Comparison of ENCODE assay signal across 6 cellular contexts in the genomic region with DNA sequence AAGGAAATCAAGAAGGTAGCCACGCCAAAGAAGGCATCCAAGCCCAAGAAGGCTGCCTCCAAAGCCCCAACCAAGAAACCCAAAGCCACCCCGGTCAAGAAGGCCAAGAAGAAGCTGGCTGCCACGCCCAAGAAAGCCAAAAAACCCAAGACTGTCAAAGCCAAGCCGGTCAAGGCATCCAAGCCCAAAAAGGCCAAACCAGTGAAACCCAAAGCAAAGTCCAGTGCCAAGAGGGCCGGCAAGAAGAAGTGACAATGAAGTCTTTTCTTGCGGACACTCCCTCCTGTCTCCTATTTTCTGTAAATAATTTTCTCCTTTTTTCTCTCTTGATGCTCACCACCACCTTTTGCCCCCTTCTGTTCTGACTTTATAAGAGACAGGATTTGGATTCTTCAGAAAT. TPM values are rescaled to one million over a fixed set of nuclear protein-coding genes. Genes with fewer than 3 reads are reported as not detected.
DNase-seq lines count a peak whose midpoint lies in the region; ATAC-seq and TF ChIP-seq lines count a peak whose summit lies in the region.

No MANE protein-coding gene starts in this region.

- no peak overlapping the region for H3K27ac ChIP-seq in neuronal stem cell (replicated peaks; ENCODE audit: low read length)

- H3K9me3 ChIP-seq in neuronal stem cell (replicated peaks in 1 of 2; ENCODE audit: control insufficient read depth in 2 of 2, insufficient read depth in 1 of 2, low read depth in 1 of 2, low read length in 2 of 2), result no peaks in the 10 kb centered on the region

- H3K9me3 Mint-ChIP-seq in central memory CD8-positive, alpha-beta T cell, result no peaks in the 10 kb centered on the region

- peak overlapping the region; percentile 44 for H3K18ac ChIP-seq in neuronal stem cell (ENCODE audit: low read length)

- H2AK5ac ChIP-seq in neuronal stem cell (ENCODE audit: low read depth, low read length), result peak overlapping the region; percentile 95

- H3K27me3 ChIP-seq in neuronal stem cell (ENCODE audit: control insufficient read depth in 3 of 3, insufficient read depth in 3 of 3, low read depth in 1 of 3, low read length in 3 of 3), result peaks cover 2 to 28% (median 18%) of the 10 kb centered on the region in 3 experiments

- no peak overlapping the region for H3K4ac ChIP-seq in neuronal stem cell (ENCODE audit: low read length)

- peaks cover 5% of the 10 kb centered on the region for H3K36me3 Mint-ChIP-seq in central memory CD8-positive, alpha-beta T cell (ENCODE audit: insufficient read depth)

- peak overlapping the region; percentile 99 for H3K23ac ChIP-seq in neuronal stem cell (ENCODE audit: low read depth, low read length, poor library complexity)

- no peak for ATAC-seq in central memory CD8-positive, alpha-beta T cell (replicated peaks; ENCODE audit: extremely low read depth, poor library complexity, severe bottlenecking)
- no peak for ATAC-seq in GM21367 (IDR thresholded peaks at IDR 0.05; ENCODE audit: unreplicated experiment)
- no peak for ATAC-seq in activated CD4-positive, CD25-positive, alpha-beta regulatory T cell treated with anti-CD3 and anti-CD28 coated beads, Interleukin-2, amount 50 U/mL, for 24 hours

- H2BK12ac ChIP-seq in neuronal stem cell (ENCODE audit: low read length), result peak overlapping the region; percentile 92

- peaks cover 64% of the 10 kb centered on the region for H3K27me3 Mint-ChIP-seq in central memory CD8-positive, alpha-beta T cell

- H4K8ac ChIP-seq in neuronal stem cell (ENCODE audit: low read depth, low read length), result no peak overlapping the region

- H3K27ac Mint-ChIP-seq in central memory CD8-positive, alpha-beta T cell (ENCODE audit: low read depth), result no peak overlapping the region

- peak overlapping the region; percentile 80 for H3K9ac ChIP-seq in neuronal stem cell (ENCODE audit: low read depth, low read length, poor library complexity)

- DNase-seq in HFF-Myc (ENCODE audit: extremely low read depth, low read depth), result no peak
- no peak for DNase-seq in central memory CD8-positive, alpha-beta T cell (ENCODE audit: low spot score in 2 of 2)
- no peak for DNase-seq in neuronal stem cell (ENCODE audit: low spot score)
- no peak for DNase-seq in stimulated activated CD4-positive, alpha-beta T cell treated with anti-CD3 and anti-CD28 coated beads, Interleukin-2, amount 100 ng/mL, for 48 hours

- H2BK5ac ChIP-seq in neuronal stem cell (ENCODE audit: low read length), result peak overlapping the region; percentile 93

- peak overlapping the region; percentile 93 for H2BK15ac ChIP-seq in neuronal stem cell (ENCODE audit: low read length)

- peak overlapping the region; percentile 71 for H3K4me3 Mint-ChIP-seq in central memory CD8-positive, alpha-beta T cell

- no CpG with 5 or more reads among the region's 6 CpGs for WGBS in neuronal stem cell (ENCODE audit: extremely low coverage in 2 of 2, insufficient read length in 2 of 2, insufficient replicate concordance in 1 of 2), 2 donors

- no peak overlapping the region for H2BK120ac ChIP-seq in neuronal stem cell (ENCODE audit: low read depth, low read length)

- peak overlapping the region; percentile 70 for H3K4me3 ChIP-seq in HFF-Myc (replicated peaks; ENCODE audit: low read depth, low read length)
- H3K4me3 ChIP-seq in neuronal stem cell (ENCODE audit: low read length in 2 of 2), result peak overlapping the region; percentile 80 to 82

- H2AFZ ChIP-seq in neuronal stem cell (ENCODE audit: low read length), result no peak overlapping the region

- no peak for TF ChIP-seq CTCF in HFF-Myc (IDR thresholded peaks at IDR 0.05; ENCODE audit: low read depth, low read length, missing control alignments)

- H3K79me1 ChIP-seq in neuronal stem cell (ENCODE audit: low read depth, low read length), result peaks cover 4% of the 10 kb centered on the region

- H4K91ac ChIP-seq in neuronal stem cell (ENCODE audit: low read depth, low read length, poor library complexity), result no peak overlapping the region

- peaks cover 21 to 25% of the 10 kb centered on the region in 2 donors for H3K4me1 ChIP-seq in neuronal stem cell (ENCODE audit: control insufficient read depth in 2 of 2, insufficient read depth in 1 of 2, low read depth in 1 of 2, low read length in 2 of 2)

- peak overlapping the region; percentile 100 for H3K4me2 ChIP-seq in neuronal stem cell (ENCODE audit: insufficient read depth, low read length, poor library complexity, severe bottlenecking)

- H3K4me1 Mint-ChIP-seq in central memory CD8-positive, alpha-beta T cell, result peaks cover 39% of the 10 kb centered on the region

- peaks cover 3 to 13% of the 10 kb centered on the region in 2 donors for H3K36me3 ChIP-seq in neuronal stem cell (replicated peaks in 1 of 2; ENCODE audit: control insufficient read depth in 2 of 2, insufficient read depth in 2 of 2, low read length in 2 of 2)

- no peak overlapping the region for H3K14ac ChIP-seq in neuronal stem cell (ENCODE audit: low read length)

RNA-seq across cellular contexts. Expression of gene GCAT, which starts 1.9 kb away (rescaled TPM):
- polyA plus RNA-seq in neuronal stem cell (2013, experiment 1 of 2), result 22.8 TPM
- polyA plus RNA-seq in neuronal stem cell (2013, experiment 2 of 2), result 22.6 TPM

RNA-seq across cellular contexts. Expression of gene GALR3, which starts 17.3 kb away (rescaled TPM):
- 0.13 TPM for polyA plus RNA-seq in neuronal stem cell (2013, experiment 1 of 2)
- polyA plus RNA-seq in neuronal stem cell (2013, experiment 2 of 2), result 0.06 TPM

RNA-seq across cellular contexts. Expression of gene ANKRD54, which starts 38.3 kb away (rescaled TPM):
- polyA plus RNA-seq in neuronal stem cell (2013, experiment 1 of 2), result 14.6 TPM
- polyA plus RNA-seq in neuronal stem cell (2013, experiment 2 of 2), result 14.0 TPM

RNA-seq across cellular contexts. Expression of gene EIF3L, which starts 43.3 kb away (rescaled TPM):
- polyA plus RNA-seq in neuronal stem cell (2013, experiment 1 of 2), result 1,054 TPM
- polyA plus RNA-seq in neuronal stem cell (2013, experiment 2 of 2), result 1,005 TPM
